In genomic region chr12:6322969-6323339, GRCh38 we compare ENCODE assay signal across 8 cellular contexts. TPM values are rescaled to one million over a fixed set of nuclear protein-coding genes. Genes with fewer than 3 reads are reported as not detected.
A peak's percentile ranks its signal among the peaks of the same experiment; 100 is the strongest.
DNase-seq lines count a peak whose midpoint lies in the region; ATAC-seq and TF ChIP-seq lines count a peak whose summit lies in the region.

No MANE protein-coding gene starts in this region.

- peaks cover 3% of the 10 kb centered on the region for H3K79me2 ChIP-seq in trophoblast cell (ENCODE audit: control insufficient read depth, insufficient read depth, low read length, poor library complexity)

- no peak overlapping the region for H3K4ac ChIP-seq in trophoblast cell (ENCODE audit: low read depth, low read length)

- no peaks in the 10 kb centered on the region for H3K9me3 ChIP-seq in body of pancreas
- H3K9me3 ChIP-seq in trophoblast cell (ENCODE audit: insufficient read depth, low read depth, low read length) = peaks cover 5% of the 10 kb centered on the region

- intact Hi-C loops in body of pancreas (cut with DNase I) = no loop called here

- H3K14ac ChIP-seq in trophoblast cell (ENCODE audit: low read length) = no peak overlapping the region

- H2BK5ac ChIP-seq in trophoblast cell (ENCODE audit: low read depth, low read length, poor library complexity) = no peak overlapping the region

- no peak overlapping the region for H4K91ac ChIP-seq in trophoblast cell (ENCODE audit: low read depth, low read length)

- peaks cover under 1% of the 10 kb centered on the region in 2 donors for H3K36me3 ChIP-seq in body of pancreas (replicated peaks in 1 of 2; ENCODE audit: insufficient read depth in 1 of 2, low read depth in 2 of 2)
- peaks cover 10 to 16% of the 10 kb centered on the region in 2 experiments for H3K36me3 ChIP-seq in trophoblast cell (ENCODE audit: control insufficient read depth in 1 of 2, insufficient read depth in 2 of 2, low read length in 2 of 2)

- TF ChIP-seq CTCF in body of pancreas (IDR thresholded peaks at IDR 0.05) = no peak

- no peak overlapping the region for H2AK5ac ChIP-seq in trophoblast cell (ENCODE audit: low read length)

- no peak overlapping the region for H3K23ac ChIP-seq in trophoblast cell (ENCODE audit: low read length)

- H3K27ac ChIP-seq in body of pancreas = peak overlapping the region in 3 of 4 donors; percentile 73 to 75 (median 75)
- H3K27ac ChIP-seq in trophoblast cell (ENCODE audit: low read depth, low read length) = peak overlapping the region; percentile 58

- no peak for TF ChIP-seq POLR2A in body of pancreas (IDR thresholded peaks at IDR 0.05)

- H3K79me1 ChIP-seq in trophoblast cell (ENCODE audit: low read length) = peaks cover 6% of the 10 kb centered on the region

- H4K12ac ChIP-seq in trophoblast cell (ENCODE audit: low read depth, low read length) = no peak overlapping the region

- no peak overlapping the region for H2BK120ac ChIP-seq in trophoblast cell (ENCODE audit: insufficient read depth, low read length, poor library complexity)

- H3K4me3 ChIP-seq in body of pancreas (no peak overlapping the region), trophoblast cell (ENCODE audit: low read depth, low read length) (no peak overlapping the region)

- H3K27me3 ChIP-seq in body of pancreas (no peaks in the 10 kb centered on the region), trophoblast cell (ENCODE audit: insufficient read depth, low read length) (no peaks in the 10 kb centered on the region)

- no peak overlapping the region for H4K8ac ChIP-seq in trophoblast cell (ENCODE audit: low read depth, low read length)

- peak overlapping the region; percentile 14 for H3K4me2 ChIP-seq in trophoblast cell (ENCODE audit: low read length)

- H2AFZ ChIP-seq in trophoblast cell (ENCODE audit: insufficient read depth, low read length, poor library complexity) = no peak overlapping the region

- no peak overlapping the region for H3K9ac ChIP-seq in trophoblast cell (ENCODE audit: low read length)

- WGBS in body of pancreas, 2 donors = 46 to 47% methylated on average over 2 of the region's 2 CpGs
- WGBS in trophoblast cell (ENCODE audit: extremely low coverage, insufficient coverage, insufficient read length) = no CpG with 5 or more reads among the region's 2 CpGs

- peak; percentile 47 for ATAC-seq in GM18511 (IDR thresholded peaks at IDR 0.05; ENCODE audit: unreplicated experiment)
- peak; percentile 21 for ATAC-seq in HG03064 (IDR thresholded peaks at IDR 0.05; ENCODE audit: low read depth, unreplicated experiment)
- ATAC-seq in body of pancreas = no peak
- no peak for ATAC-seq in HG03439 (IDR thresholded peaks at IDR 0.05; ENCODE audit: unreplicated experiment)

- no peak overlapping the region for H3K18ac ChIP-seq in trophoblast cell (ENCODE audit: low read length)

- peak overlapping the region; percentile 23 for H2BK12ac ChIP-seq in trophoblast cell (ENCODE audit: low read length)

- no peak for DNase-seq in body of pancreas
- DNase-seq in trophoblast cell = no peak
- DNase-seq in mesenteric fat pad (ENCODE audit: low spot score) = no peak
- no peak for DNase-seq in NCI-H1092 (lab: John Stamatoyannopoulos, UW)
- no peak for DNase-seq in T-helper 1 cell

- peaks cover 44% of the 10 kb centered on the region for H3K4me1 ChIP-seq in body of pancreas
- peaks cover 14 to 16% of the 10 kb centered on the region in 2 experiments for H3K4me1 ChIP-seq in trophoblast cell (ENCODE audit: control insufficient read depth in 1 of 2, insufficient read depth in 2 of 2, low read length in 2 of 2)

RNA-seq across cellular contexts. Expression of gene PLEKHG6, which starts 12.5 kb away (rescaled TPM):
- total RNA-seq in body of pancreas = 10 to 100 TPM in 1 of 2 donors, 1 to 10 TPM in 1; 7.0 to 16.2 TPM
- 17.4 and 20.1 TPM in 2 replicates for polyA plus RNA-seq in trophoblast cell (2013)
- total RNA-seq in mesenteric fat pad = 52.2 TPM

RNA-seq across cellular contexts. Expression of gene TNFRSF1A, which starts 18.9 kb away (rescaled TPM):
- total RNA-seq in body of pancreas = 10 to 100 TPM; 54.5 to 92.0 TPM
- 81.0 and 90.7 TPM in 2 replicates for polyA plus RNA-seq in trophoblast cell (2013)
- 264 TPM for total RNA-seq in mesenteric fat pad

RNA-seq across cellular contexts. Expression of gene SCNN1A, which starts 52.4 kb away (rescaled TPM):
- total RNA-seq in body of pancreas = 100 to 1,000 TPM in 1 of 2 donors, 10 to 100 TPM in 1; 62.5 to 112 TPM
- polyA plus RNA-seq in trophoblast cell (2013) = 2.3 and 2.7 TPM in 2 replicates
- total RNA-seq in mesenteric fat pad = 3.3 TPM

Comparison
In these comparisons a context has a peak if more than half of its experiments do, and no peak if none do; other contexts are left out.
1. ATAC-seq: peak in GM18511 (single experiment) and HG03064 (single experiment); none in body of pancreas (single experiment) and HG03439 (single experiment).
2. RNA of gene SCNN1A, which starts 52.4 kb away (total RNA-seq): 62.5 to 112 TPM in body of pancreas; 3.3 TPM in mesenteric fat pad (single experiment); every median in the first group is over 10 times any median in the second.